19 cellular contexts compared by ENCODE assay signal in genomic region chr12:93762912-93763311, GRCh38.
"Had no signal": no experiment of that assay in that cellular context is flagged by ENCODE, and none has a peak within 500 bp of the region (broad histone marks: within the 10 kb centered on the region; RNA-seq: fewer than 3 reads in every experiment).

No MANE protein-coding gene starts in this region.

- H3K27ac ChIP-seq: ascending aorta, ovary, testis, upper lobe of left lung, VCaP had no signal

- H3K4me3 ChIP-seq: ascending aorta, mucosa of descending colon, ovary, testis, upper lobe of left lung had no signal

- ATAC-seq: left colon; mucosa of descending colon; naive thymus-derived CD4-positive, alpha-beta T cell; sciatic nerve; stimulated activated memory B cell treated with anti-CD40 and anti-IgM and Interleukin-4, amounts not matched to agents 10 μg/mL and 1 μg/mL and 100 μg/mL, for 72 hours had no signal

- H3K36me3 ChIP-seq: ascending aorta, ovary, upper lobe of left lung had no signal

- H3K27me3 ChIP-seq: ascending aorta, ovary, testis, upper lobe of left lung had no signal

- H3K9me3 ChIP-seq: ascending aorta, mucosa of descending colon, ovary, testis, upper lobe of left lung had no signal

- DNase-seq: activated CD4-positive, alpha-beta T cell treated with anti-CD3 and anti-CD28 coated beads, Interleukin-2, amount 50 U/mL, for 4 hours; activated gamma-delta T cell; cerebellar nuclear complex; cortex of kidney; foreskin melanocyte; hypothalamus; islet precursor cell; left colon; mammary epithelial cell; mucosa of descending colon; naive thymus-derived CD4-positive, alpha-beta T cell; ovary; stimulated activated CD4-positive, alpha-beta T cell treated with anti-CD3 and anti-CD28 coated beads, Interleukin-4, amount 100 ng/mL, for 24 hours; testis; upper lobe of left lung had no signal
